ENCODE assay signal across 8 cellular contexts in the genomic region with DNA sequence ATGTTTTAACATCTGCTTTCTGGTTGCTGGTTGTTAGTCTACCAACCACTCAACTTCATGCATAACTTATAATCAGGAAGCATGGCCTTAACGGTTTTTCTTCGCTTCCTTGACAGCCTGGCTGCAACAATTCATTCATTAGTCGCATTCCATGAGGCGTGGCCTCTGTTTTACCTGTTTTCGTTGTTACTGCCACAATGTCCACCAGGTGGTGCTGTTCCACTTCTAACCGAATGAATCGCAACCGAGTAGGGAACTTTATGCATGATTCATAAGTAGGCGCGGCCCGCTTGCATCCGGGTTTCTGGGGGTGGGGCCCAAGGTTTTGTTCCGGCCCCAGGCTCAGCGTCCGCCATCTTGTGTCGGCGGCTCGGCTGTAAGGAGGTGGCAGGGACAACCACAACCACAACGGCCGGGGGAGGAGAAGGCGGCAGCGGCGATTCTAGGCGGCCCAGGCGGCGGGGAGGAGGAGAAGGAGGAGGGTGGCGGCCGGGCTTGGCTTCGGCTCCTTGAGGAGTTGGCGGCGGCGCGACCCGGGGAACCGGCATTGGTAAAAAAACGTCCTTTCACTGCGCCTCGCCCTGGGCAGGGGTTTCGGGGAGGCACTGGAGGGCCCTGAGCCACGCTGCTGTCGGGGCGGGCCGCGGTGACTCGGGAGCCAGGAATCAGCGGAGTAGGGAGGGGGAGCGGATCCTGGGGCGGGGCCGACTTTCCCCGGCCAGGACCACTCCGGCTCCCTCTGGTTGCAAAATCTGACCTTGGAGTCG. TPM values are rescaled to one million over a fixed set of nuclear protein-coding genes. Genes with fewer than 3 reads are reported as not detected.
DNase-seq lines count a peak whose midpoint lies in the region; ATAC-seq lines count a peak whose summit lies in the region.

A gene (plus strand): TSS at position 355 of the 767 bp plus-strand sequence. CDS start 4,974 bp downstream, outside the sequence.

- peak; percentile 88 for DNase-seq in CMK (ENCODE audit: low read depth)
- DNase-seq in HT-29 (ENCODE audit: low spot score), result peak; percentile 99
- peak; percentile 84 for DNase-seq in NK-92 treated with Interleukin-12 subunit alpha and Interleukin-12 subunit beta, amount 100 ng/mL, for 24 hours (lab: John Stamatoyannopoulos, UW)
- DNase-seq in activated CD8-positive, alpha-beta memory T cell treated with anti-CD3 and anti-CD28 coated beads for 24 hours, result peak; percentile 98
- DNase-seq in effector CD4-positive, alpha-beta T cell, result peak; percentile 98
- peak; percentile 96 for DNase-seq in medulla oblongata (ENCODE audit: extremely low spot score)
- DNase-seq in stimulated activated CD8-positive, alpha-beta memory T cell treated with anti-CD3 and anti-CD28 coated beads, Interleukin-12 subunit alpha, Interleukin-12 subunit beta, amount 100 ng/mL, for 1 hour (ENCODE audit: low read depth), result peak; percentile 85

- ATAC-seq in GM19468 (IDR thresholded peaks at IDR 0.05; ENCODE audit: extremely low read depth, unreplicated experiment), result peak; percentile 66

RNA-seq across cellular contexts. Expression of the gene that starts here (rescaled TPM):
- 323 and 337 TPM in 2 replicates for total RNA-seq in HT-29 (2014; rRNA removed; shearing (Covaris generic))

Comparison
In these comparisons a context has a peak if more than half of its experiments do, and no peak if none do; other contexts are left out.
1. Peak in every context shown above with its lines: DNase-seq and ATAC-seq.